In genomic region chr3:94115482-94115881, GRCh38 we compare ENCODE assay signal across 11 cellular contexts. TPM values are rescaled to one million over a fixed set of nuclear protein-coding genes. Genes with fewer than 3 reads are reported as not detected.
DNase-seq lines count a peak whose midpoint lies in the region; ATAC-seq and TF ChIP-seq lines count a peak whose summit lies in the region.
"Had no signal": no experiment of that assay in that cellular context is flagged by ENCODE, and none has a peak within 500 bp of the region (broad histone marks: within the 10 kb centered on the region; RNA-seq: fewer than 3 reads in every experiment).

No MANE protein-coding gene starts in this region.

- H3K9ac ChIP-seq in neural cell (ENCODE audit: low read length), result no peak overlapping the region

- H3K79me2 ChIP-seq in neural cell (replicated peaks; ENCODE audit: insufficient read depth, low read length), result no peaks in the 10 kb centered on the region

- H3K4me3 ChIP-seq in dorsolateral prefrontal cortex, result peak overlapping the region in 29 of 59 donors; percentile 0 to 48 (median 11)
- H3K4me3 ChIP-seq in neural cell (ENCODE audit: low read length), result no peak overlapping the region
- H3K4me3 ChIP-seq: SJSA1 had no signal

- no peaks in the 10 kb centered on the region for H3F3A ChIP-seq in neural cell (ENCODE audit: insufficient read depth, low read length, poor library complexity, severe bottlenecking)

- H3K9me3 ChIP-seq in neural cell (ENCODE audit: low read length), result no peaks in the 10 kb centered on the region
- H3K9me3 ChIP-seq: SJSA1 had no signal

- no peaks in the 10 kb centered on the region for H3K9me2 ChIP-seq in neural cell (ENCODE audit: insufficient read depth, low read length)

- H3K27me3 ChIP-seq in dorsolateral prefrontal cortex (peaks cover 0 to 2% (median 0%) of the 10 kb centered on the region in 45 donors), neural cell (ENCODE audit: insufficient read depth, low read depth, low read length) (no peaks in the 10 kb centered on the region)
- H3K27me3 ChIP-seq: SJSA1 had no signal

- H3K27ac ChIP-seq in dorsolateral prefrontal cortex (peak overlapping the region in 11 of 59 donors; percentile 2 to 54 (median 17)), neural cell (ENCODE audit: low read length) (no peak overlapping the region)
- H3K27ac ChIP-seq: SJSA1 had no signal

- H4K20me1 ChIP-seq in neural cell (ENCODE audit: insufficient read depth), result no peaks in the 10 kb centered on the region

- DNase-seq in GM10266 (ENCODE audit: extremely low spot score) (no peak), NCI-H446 (lab: John Stamatoyannopoulos, UW) (peak; percentile 49 to 81), dorsolateral prefrontal cortex (peak in 2 of 10 donors; percentile 18 to 41), NCI-H226 (no peak), KG1 (lab: John Stamatoyannopoulos, UW) (no peak)
- DNase-seq in effector CD8-positive, alpha-beta T cell (lab: John Stamatoyannopoulos, UW), result no peak
- DNase-seq: central memory CD4-positive, alpha-beta T cell; right cardiac atrium had no signal

- TF ChIP-seq CTCF in GM10266 (IDR thresholded peaks at IDR 0.05; ENCODE audit: control insufficient read depth, insufficient read depth, low read depth, missing control alignments) (peak; percentile 3), dorsolateral prefrontal cortex (IDR thresholded peaks at IDR 0.05 in 54 of 56, conservative IDR thresholded peaks at IDR 0.05 in 2 of 56; ENCODE audit: low read depth in 1 of 56, partially characterized antibody in 56 of 56) (peak in 55 of 56 donors; percentile 20 to 77 (median 59)), neural cell (IDR thresholded peaks at IDR 0.05; ENCODE audit: poor library complexity, severe bottlenecking) (peak; percentile 82)

- H3K4me2 ChIP-seq in neural cell (ENCODE audit: low read length), result no peak overlapping the region

- intact Hi-C loops in dorsolateral prefrontal cortex (cut with DNase I), result no loop called here

- H2AFZ ChIP-seq in neural cell (ENCODE audit: low read depth, low read length), result no peak overlapping the region

- no peak for TF ChIP-seq EP300 in neural cell (conservative IDR thresholded peaks at IDR 0.05; ENCODE audit: poor library complexity, severe bottlenecking)

- TF ChIP-seq RAD21 in neural cell (conservative IDR thresholded peaks at IDR 0.05), result peak; percentile 88

- no peaks in the 10 kb centered on the region for H3K36me3 ChIP-seq in neural cell (ENCODE audit: insufficient read depth, low read length)

- no peak for ATAC-seq in GM21360 (IDR thresholded peaks at IDR 0.05; ENCODE audit: unreplicated experiment)
- ATAC-seq: right cardiac atrium had no signal

TF ChIP-seq in neural cell, 6 proteins besides CTCF, POLR2A, EP300 and RAD21:
- TF ChIP-seq TAF1 (IDR thresholded peaks at IDR 0.05; ENCODE audit: low read depth) (no peak), SMC3 (conservative IDR thresholded peaks at IDR 0.05; ENCODE audit: poor library complexity) (peak; percentile 72)

RNA-seq across cellular contexts. Expression of gene NSUN3, which starts 52.6 kb away (rescaled TPM):
- total RNA-seq in dorsolateral prefrontal cortex, result 10 to 100 TPM in 116 of 120 experiments, 1 to 10 TPM in 4; 8.3 to 22.2 (median 16.8) TPM
- 10.8 and 13.5 TPM in 2 replicates for polyA plus RNA-seq in neural cell
- polyA minus RNA-seq in neural cell, result 29.7 and 40.2 TPM in 2 replicates

RNA-seq across cellular contexts. Expression of gene DHFR2, which starts 52.8 kb away (rescaled TPM):
- total RNA-seq in dorsolateral prefrontal cortex, result 10 to 100 TPM in 42 of 120 experiments, 1 to 10 TPM in 78; 3.7 to 20.5 (median 9.2) TPM
- 5.6 and 7.4 TPM in 2 replicates for polyA plus RNA-seq in neural cell
- polyA minus RNA-seq in neural cell, result 11.7 and 13.8 TPM in 2 replicates

Comparison
In these comparisons a context has a peak if more than half of its experiments do, and no peak if none do; other contexts are left out.
1. DNase-seq: peak in NCI-H446 (2 of 2); none in GM10266 (single experiment), NCI-H226 (single experiment), KG1 (single experiment) and effector CD8-positive, alpha-beta T cell (single experiment).
2. CTCF ChIP-seq: peak in every context shown above with its lines; median percentile 82 in neural cell; 59 in dorsolateral prefrontal cortex; 3 in GM10266.